Comparison of ENCODE assay signal across 8 cellular contexts in genomic region chr6:118651282-118652050, GRCh38. TPM values are rescaled to one million over a fixed set of nuclear protein-coding genes. Genes with fewer than 3 reads are reported as not detected.
DNase-seq lines count a peak whose midpoint lies in the region; ATAC-seq and TF ChIP-seq lines count a peak whose summit lies in the region.

CEP85L (minus strand) TSS chr6:118651591; CDS start chr6:118651269, 322 bp downstream.

- peak within 1 kb of the TSS; percentile 97 for H3K27ac Mint-ChIP-seq in GM23338
- H3K27ac Mint-ChIP-seq in naive B cell = peak within 1 kb of the TSS; percentile 89 to 98 (median 94)
- peak within 1 kb of the TSS; percentile 87 for H3K27ac Mint-ChIP-seq in stimulated activated memory B cell treated with anti-CD40 and anti-IgM and Interleukin-4, amounts not matched to agents 10 μg/mL and 1 μg/mL and 100 μg/mL, for 72 hours

- peak within 1 kb of the TSS; percentile 62 for H3K27ac ChIP-seq in DOHH2 (ENCODE audit: low read depth, low read length)
- H3K27ac ChIP-seq in GM23338 (ENCODE audit: low read depth) = peak within 1 kb of the TSS; percentile 89

- peak; percentile 95 for DNase-seq in GM23338 (ENCODE audit: low spot score)
- DNase-seq in Kasumi-1 (lab: John Stamatoyannopoulos, UW) = peak; percentile 84 to 87
- DNase-seq in RKO (ENCODE audit: low spot score) = peak; percentile 89
- DNase-seq in activated T-helper 1 cell treated with Interleukin-2 at 50 U/mL for 16 hours (ENCODE audit: low read depth) = peak; percentile 88
- peak; percentile 88 for DNase-seq in fibroblast of gingiva (ENCODE audit: low read depth)
- peak; percentile 88 for DNase-seq in naive B cell

- H3K9me3 ChIP-seq in DOHH2 (ENCODE audit: control insufficient read depth, insufficient read depth, low read length) = no peaks in the 10 kb centered on the region

- H3K4me1 ChIP-seq in DOHH2 (ENCODE audit: control insufficient read depth, low read length) (peaks cover 39% of the 10 kb centered on the region), GM23338 (ENCODE audit: insufficient read depth) (peaks cover 27% of the 10 kb centered on the region)

- H3K36me3 Mint-ChIP-seq in GM23338 (ENCODE audit: low read depth) (no peaks in the 10 kb centered on the region), naive B cell (no peaks in the 10 kb centered on the region)
- H3K36me3 Mint-ChIP-seq in stimulated activated memory B cell treated with anti-CD40 and anti-IgM and Interleukin-4, amounts not matched to agents 10 μg/mL and 1 μg/mL and 100 μg/mL, for 72 hours = no peaks in the 10 kb centered on the region

- TF ChIP-seq CTCF in DOHH2 (IDR thresholded peaks at IDR 0.05; ENCODE audit: low read depth, low read length, poor library complexity, severe bottlenecking) = no peak
- no peak for TF ChIP-seq CTCF in GM23338 (conservative IDR thresholded peaks at IDR 0.05; ENCODE audit: low read depth in 2 of 2)

- peak within 1 kb of the TSS; percentile 93 for H3K4me3 ChIP-seq in DOHH2 (ENCODE audit: low read length)
- H3K4me3 ChIP-seq in GM23338 = peak within 1 kb of the TSS; percentile 77

- H3K4me1 Mint-ChIP-seq in GM23338 (peaks cover 18% of the 10 kb centered on the region), naive B cell (peaks cover 15 to 25% (median 16%) of the 10 kb centered on the region in 3 donors)
- peaks cover 21% of the 10 kb centered on the region for H3K4me1 Mint-ChIP-seq in stimulated activated memory B cell treated with anti-CD40 and anti-IgM and Interleukin-4, amounts not matched to agents 10 μg/mL and 1 μg/mL and 100 μg/mL, for 72 hours

- H3K9me2 ChIP-seq in DOHH2 (replicated peaks; ENCODE audit: control insufficient read depth, low read length) (no peaks in the 10 kb centered on the region), GM23338 (ENCODE audit: insufficient read depth) (no peaks in the 10 kb centered on the region; the same call in 1 of the 2 replicates)

- H3F3A ChIP-seq in DOHH2 (ENCODE audit: control insufficient read depth, insufficient read depth) (peaks cover 9% of the 10 kb centered on the region), GM23338 (replicated peaks; ENCODE audit: low read depth) (peaks cover 4% of the 10 kb centered on the region; the same call in 1 of the 2 replicates)

- H3K4me3 Mint-ChIP-seq in GM23338 (peak within 1 kb of the TSS; percentile 86), naive B cell (peak within 1 kb of the TSS; percentile 87 to 98 (median 93))
- H3K4me3 Mint-ChIP-seq in stimulated activated memory B cell treated with anti-CD40 and anti-IgM and Interleukin-4, amounts not matched to agents 10 μg/mL and 1 μg/mL and 100 μg/mL, for 72 hours = peak within 1 kb of the TSS; percentile 97

- H3K79me2 ChIP-seq in DOHH2 (ENCODE audit: control insufficient read depth, low read length) (peaks cover 46% of the 10 kb centered on the region), GM23338 (replicated peaks; ENCODE audit: insufficient read depth) (peaks cover 27% of the 10 kb centered on the region)

- peak within 1 kb of the TSS; percentile 97 for H3K4me2 ChIP-seq in DOHH2 (ENCODE audit: low read length)
- peak within 1 kb of the TSS; percentile 88 for H3K4me2 ChIP-seq in GM23338

- ATAC-seq in GM23338 = peak; percentile 85
- ATAC-seq in naive B cell (ENCODE audit: low read depth in 2 of 2) = peak; percentile 88
- ATAC-seq in stimulated activated memory B cell treated with anti-CD40 and anti-IgM and Interleukin-4, amounts not matched to agents 10 μg/mL and 1 μg/mL and 100 μg/mL, for 72 hours = peak; percentile 97

- H3K27me3 ChIP-seq in DOHH2 (ENCODE audit: control insufficient read depth, low read length) (peaks cover 7% of the 10 kb centered on the region; the same call in 1 of the 2 replicates), GM23338 (ENCODE audit: insufficient read depth) (0 out of 2 replicates have a peak, but pooled peaks cover 2% of the 10 kb centered on the region)

- H3K27me3 Mint-ChIP-seq in GM23338 (ENCODE audit: insufficient read depth, low read depth, poor library complexity) (no peaks in the 10 kb centered on the region), naive B cell (no peaks in the 10 kb centered on the region)
- H3K27me3 Mint-ChIP-seq in stimulated activated memory B cell treated with anti-CD40 and anti-IgM and Interleukin-4, amounts not matched to agents 10 μg/mL and 1 μg/mL and 100 μg/mL, for 72 hours = no peaks in the 10 kb centered on the region

- H2AFZ ChIP-seq in GM23338 = peak within 1 kb of the TSS; percentile 77

- peaks cover 11% of the 10 kb centered on the region; the same call in 1 of the 2 replicates for H4K20me1 ChIP-seq in DOHH2 (ENCODE audit: control insufficient read depth, insufficient read depth, low read depth, low read length)
- H4K20me1 ChIP-seq in GM23338 (replicated peaks; ENCODE audit: insufficient read depth) = no peaks in the 10 kb centered on the region

- H3K36me3 ChIP-seq in DOHH2 (ENCODE audit: control insufficient read depth, low read length) (0 out of 2 replicates have a peak, but pooled peaks cover 3% of the 10 kb centered on the region), GM23338 (ENCODE audit: insufficient read depth) (no peaks in the 10 kb centered on the region)

- H3K9me3 Mint-ChIP-seq in GM23338 (no peaks in the 10 kb centered on the region), naive B cell (no peaks in the 10 kb centered on the region)
- H3K9me3 Mint-ChIP-seq in stimulated activated memory B cell treated with anti-CD40 and anti-IgM and Interleukin-4, amounts not matched to agents 10 μg/mL and 1 μg/mL and 100 μg/mL, for 72 hours = no peaks in the 10 kb centered on the region

TF ChIP-seq in GM23338, 12 proteins besides CTCF, POLR2A, EP300 and RAD21:
- peak; percentile 55 for TF ChIP-seq CREB1 (CRISPR knock-in tag; IDR thresholded peaks at IDR 0.05; ENCODE audit: low read depth)
- peak; percentile 71 for TF ChIP-seq POLR2AphosphoS5 (IDR thresholded peaks at IDR 0.05; ENCODE audit: low read depth)
- TF ChIP-seq JUNB (IDR thresholded peaks at IDR 0.05; ENCODE audit: unreplicated experiment) = no peak
TF ChIP-seq in GM23338: peak in this region for 2.

RNA-seq across cellular contexts. Expression of gene CEP85L, which starts in this region (rescaled TPM):
- total RNA-seq in GM23338 (2014; rRNA removed; shearing (Covaris generic)) = 10.1 and 13.4 TPM in 2 replicates
- polyA plus RNA-seq in GM23338 (2016; fragmentation: Nextera tagmentation; extraction: Ambion mirVana) (9.1 and 10.8 TPM in 2 replicates), naive B cell (ENCODE audit: low read depth in 6 of 6) (10 to 100 TPM; 19.6 to 31.0 (median 25.0) TPM)

Comparison
In these comparisons a context has a peak if more than half of its experiments do, and no peak if none do; other contexts are left out.
1. Peak in every context shown above with its lines: DNase-seq, ATAC-seq, H3K4me3 ChIP-seq and H3K27ac ChIP-seq.